Comparison of ENCODE assay signal across 1 cellular context in genomic region chr10:94006591-94007550, GRCh38.
TF ChIP-seq lines count a peak whose summit lies in the region.

No MANE protein-coding gene starts in this region.

TF ChIP-seq in GM23338, 12 proteins besides CTCF, POLR2A, EP300 and RAD21 (continued from another document):
- TF ChIP-seq, protein P1, sequence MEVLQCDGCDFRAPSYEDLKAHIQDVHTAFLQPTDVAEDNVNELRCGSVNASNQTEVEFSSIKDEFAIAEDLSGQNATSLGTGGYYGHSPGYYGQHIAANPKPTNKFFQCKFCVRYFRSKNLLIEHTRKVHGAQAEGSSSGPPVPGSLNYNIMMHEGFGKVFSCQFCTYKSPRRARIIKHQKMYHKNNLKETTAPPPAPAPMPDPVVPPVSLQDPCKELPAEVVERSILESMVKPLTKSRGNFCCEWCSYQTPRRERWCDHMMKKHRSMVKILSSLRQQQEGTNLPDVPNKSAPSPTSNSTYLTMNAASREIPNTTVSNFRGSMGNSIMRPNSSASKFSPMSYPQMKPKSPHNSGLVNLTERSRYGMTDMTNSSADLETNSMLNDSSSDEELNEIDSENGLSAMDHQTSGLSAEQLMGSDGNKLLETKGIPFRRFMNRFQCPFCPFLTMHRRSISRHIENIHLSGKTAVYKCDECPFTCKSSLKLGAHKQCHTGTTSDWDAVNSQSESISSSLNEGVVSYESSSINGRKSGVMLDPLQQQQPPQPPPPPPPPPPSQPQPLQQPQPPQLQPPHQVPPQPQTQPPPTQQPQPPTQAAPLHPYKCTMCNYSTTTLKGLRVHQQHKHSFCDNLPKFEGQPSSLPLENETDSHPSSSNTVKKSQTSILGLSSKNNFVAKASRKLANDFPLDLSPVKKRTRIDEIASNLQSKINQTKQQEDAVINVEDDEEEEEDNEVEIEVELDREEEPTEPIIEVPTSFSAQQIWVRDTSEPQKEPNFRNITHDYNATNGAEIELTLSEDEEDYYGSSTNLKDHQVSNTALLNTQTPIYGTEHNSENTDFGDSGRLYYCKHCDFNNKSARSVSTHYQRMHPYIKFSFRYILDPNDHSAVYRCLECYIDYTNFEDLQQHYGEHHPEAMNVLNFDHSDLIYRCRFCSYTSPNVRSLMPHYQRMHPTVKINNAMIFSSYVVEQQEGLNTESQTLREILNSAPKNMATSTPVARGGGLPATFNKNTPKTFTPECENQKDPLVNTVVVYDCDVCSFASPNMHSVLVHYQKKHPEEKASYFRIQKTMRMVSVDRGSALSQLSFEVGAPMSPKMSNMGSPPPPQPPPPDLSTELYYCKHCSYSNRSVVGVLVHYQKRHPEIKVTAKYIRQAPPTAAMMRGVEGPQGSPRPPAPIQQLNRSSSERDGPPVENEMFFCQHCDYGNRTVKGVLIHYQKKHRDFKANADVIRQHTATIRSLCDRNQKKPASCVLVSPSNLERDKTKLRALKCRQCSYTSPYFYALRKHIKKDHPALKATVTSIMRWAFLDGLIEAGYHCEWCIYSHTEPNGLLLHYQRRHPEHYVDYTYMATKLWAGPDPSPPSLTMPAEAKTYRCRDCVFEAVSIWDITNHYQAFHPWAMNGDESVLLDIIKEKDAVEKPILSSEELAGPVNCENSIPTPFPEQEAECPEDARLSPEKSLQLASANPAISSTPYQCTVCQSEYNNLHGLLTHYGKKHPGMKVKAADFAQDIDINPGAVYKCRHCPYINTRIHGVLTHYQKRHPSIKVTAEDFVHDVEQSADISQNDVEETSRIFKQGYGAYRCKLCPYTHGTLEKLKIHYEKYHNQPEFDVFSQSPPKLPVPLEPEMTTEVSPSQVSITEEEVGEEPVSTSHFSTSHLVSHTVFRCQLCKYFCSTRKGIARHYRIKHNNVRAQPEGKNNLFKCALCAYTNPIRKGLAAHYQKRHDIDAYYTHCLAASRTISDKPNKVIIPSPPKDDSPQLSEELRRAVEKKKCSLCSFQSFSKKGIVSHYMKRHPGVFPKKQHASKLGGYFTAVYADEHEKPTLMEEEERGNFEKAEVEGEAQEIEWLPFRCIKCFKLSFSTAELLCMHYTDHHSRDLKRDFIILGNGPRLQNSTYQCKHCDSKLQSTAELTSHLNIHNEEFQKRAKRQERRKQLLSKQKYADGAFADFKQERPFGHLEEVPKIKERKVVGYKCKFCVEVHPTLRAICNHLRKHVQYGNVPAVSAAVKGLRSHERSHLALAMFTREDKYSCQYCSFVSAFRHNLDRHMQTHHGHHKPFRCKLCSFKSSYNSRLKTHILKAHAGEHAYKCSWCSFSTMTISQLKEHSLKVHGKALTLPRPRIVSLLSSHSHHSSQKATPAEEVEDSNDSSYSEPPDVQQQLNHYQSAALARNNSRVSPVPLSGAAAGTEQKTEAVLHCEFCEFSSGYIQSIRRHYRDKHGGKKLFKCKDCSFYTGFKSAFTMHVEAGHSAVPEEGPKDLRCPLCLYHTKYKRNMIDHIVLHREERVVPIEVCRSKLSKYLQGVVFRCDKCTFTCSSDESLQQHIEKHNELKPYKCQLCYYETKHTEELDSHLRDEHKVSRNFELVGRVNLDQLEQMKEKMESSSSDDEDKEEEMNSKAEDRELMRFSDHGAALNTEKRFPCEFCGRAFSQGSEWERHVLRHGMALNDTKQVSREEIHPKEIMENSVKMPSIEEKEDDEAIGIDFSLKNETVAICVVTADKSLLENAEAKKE (CRISPR knock-in tag; IDR thresholded peaks at IDR 0.05) = no peak
- no peak for TF ChIP-seq CREB1 (CRISPR knock-in tag; IDR thresholded peaks at IDR 0.05; ENCODE audit: low read depth)
